Comparison of ENCODE assay signal across 11 cellular contexts in the genomic region with DNA sequence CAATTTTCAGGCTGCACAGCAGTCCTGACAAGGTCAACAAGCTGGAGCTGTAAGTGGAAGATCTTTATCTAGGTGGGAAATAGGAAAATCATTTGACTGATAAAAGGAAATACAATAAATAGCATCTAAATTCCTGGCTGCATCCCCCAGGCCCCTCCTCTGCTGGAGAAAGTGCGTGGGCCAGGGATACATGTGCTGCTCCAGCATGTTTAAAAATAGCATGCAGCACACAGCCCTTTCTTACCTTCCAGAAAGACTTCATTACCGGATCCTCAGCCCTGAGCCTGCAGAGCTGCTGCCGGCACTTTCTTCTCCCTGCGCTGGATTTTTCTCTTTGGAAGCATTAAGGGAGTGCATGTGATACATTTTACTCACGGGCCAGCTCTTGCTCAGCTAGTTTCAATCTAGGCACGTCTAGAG.
DNase-seq lines count a peak whose midpoint lies in the region; ATAC-seq and TF ChIP-seq lines count a peak whose summit lies in the region.
"Had no signal": no experiment of that assay in that cellular context is flagged by ENCODE, and none has a peak within 500 bp of the region (broad histone marks: within the 10 kb centered on the region; RNA-seq: fewer than 3 reads in every experiment).

No MANE protein-coding gene starts in this region.

- H3K27ac ChIP-seq in neural progenitor cell (no peak overlapping the region), upper lobe of left lung (peak overlapping the region in 3 of 4 donors; percentile 8 to 87 (median 45))
- H3K27ac ChIP-seq: A549, PC-9 had no signal

- peak; percentile 34 for DNase-seq in NCI-H146 (lab: John Stamatoyannopoulos, UW)
- no peak for DNase-seq in NCI-H146 treated with DMSO at 0.1 percent for 48 hours (lab: John Stamatoyannopoulos, UW; ENCODE audit: unreplicated experiment)
- peak; percentile 78 for DNase-seq in globus pallidus (ENCODE audit: low spot score)
- no peak for DNase-seq in neural progenitor cell (ENCODE audit: low spot score)
- DNase-seq in upper lobe of left lung: no peak
- DNase-seq in NCI-H524 (lab: John Stamatoyannopoulos, UW): no peak
- DNase-seq in T-helper 17 cell: no peak
- DNase-seq in NCI-H1105 treated with DMSO at 0.1 percent for 48 hours (lab: John Stamatoyannopoulos, UW): no peak
- DNase-seq: activated CD4-positive, alpha-beta T cell treated with anti-CD3 and anti-CD28 coated beads for 48 hours had no signal

- H2AFZ ChIP-seq in neural progenitor cell (replicated peaks): no peak overlapping the region
- H2AFZ ChIP-seq: PC-9 had no signal

- H3K4me1 Mint-ChIP-seq in neural progenitor cell (peaks cover 43% of the 10 kb centered on the region), T-helper 17 cell (peaks cover 15% of the 10 kb centered on the region)

- peak overlapping the region; percentile 34 for H3K4me2 ChIP-seq in neural progenitor cell

- peaks cover 9% of the 10 kb centered on the region for H3K27me3 Mint-ChIP-seq in neural progenitor cell (ENCODE audit: insufficient read depth, low read depth)
- H3K27me3 Mint-ChIP-seq in T-helper 17 cell: peaks cover 5% of the 10 kb centered on the region

- H3F3A ChIP-seq in neural progenitor cell (ENCODE audit: low read depth): peaks cover 38% of the 10 kb centered on the region

- H3K4me1 ChIP-seq in neural progenitor cell (peaks cover 47% of the 10 kb centered on the region), upper lobe of left lung (peaks cover 33 to 45% (median 37%) of the 10 kb centered on the region in 4 donors)

- H3K9ac ChIP-seq in neural progenitor cell: no peak overlapping the region

- no peaks in the 10 kb centered on the region for H3K27me3 ChIP-seq in neural progenitor cell
- no peaks in the 10 kb centered on the region for H3K27me3 ChIP-seq in upper lobe of left lung

- H3K36me3 ChIP-seq in neural progenitor cell (no peaks in the 10 kb centered on the region), upper lobe of left lung (no peaks in the 10 kb centered on the region)

- H3K4me3 ChIP-seq in neural progenitor cell (no peak overlapping the region), upper lobe of left lung (no peak overlapping the region)
- H3K4me3 ChIP-seq: A549, PC-9 had no signal

- H3K9me3 ChIP-seq in neural progenitor cell (ENCODE audit: low read depth) (no peaks in the 10 kb centered on the region), upper lobe of left lung (no peaks in the 10 kb centered on the region), T-helper 17 cell (ENCODE audit: control insufficient read depth, low read length, poor library complexity, severe bottlenecking) (no peaks in the 10 kb centered on the region)
- H3K9me3 ChIP-seq: A549 had no signal

- H3K27ac Mint-ChIP-seq in neural progenitor cell: peak overlapping the region; percentile 82
- H3K27ac Mint-ChIP-seq in T-helper 17 cell: no peak overlapping the region

- no peak for TF ChIP-seq CTCF in neural progenitor cell (IDR thresholded peaks at IDR 0.05)
- no peak for TF ChIP-seq CTCF in upper lobe of left lung (IDR thresholded peaks at IDR 0.05)

- H4K20me1 ChIP-seq in neural progenitor cell (ENCODE audit: low read depth): no peaks in the 10 kb centered on the region

- WGBS in upper lobe of left lung, 2 donors: 41 to 50% methylated on average over 6 of the region's 6 CpGs

- no peaks in the 10 kb centered on the region for H3K9me3 Mint-ChIP-seq in neural progenitor cell

- TF ChIP-seq POLR2A in upper lobe of left lung (IDR thresholded peaks at IDR 0.05): no peak

- no peak for TF ChIP-seq EP300 in upper lobe of left lung (IDR thresholded peaks at IDR 0.05)

- H3K4me3 Mint-ChIP-seq in neural progenitor cell: peak overlapping the region; percentile 69
- no peak overlapping the region for H3K4me3 Mint-ChIP-seq in T-helper 17 cell

- H3K36me3 Mint-ChIP-seq in neural progenitor cell (no peaks in the 10 kb centered on the region), T-helper 17 cell (ENCODE audit: low read depth) (peaks cover 11% of the 10 kb centered on the region)

- ATAC-seq in upper lobe of left lung (ENCODE audit: low FRiP score in 2 of 2) (no peak), T-helper 17 cell (no peak)

- no peaks in the 10 kb centered on the region for H3K79me2 ChIP-seq in neural progenitor cell (ENCODE audit: low read depth)

Comparison
In these comparisons a context has a peak if more than half of its experiments do, and no peak if none do; other contexts are left out.
1. DNase-seq: peak in NCI-H146 (single experiment) and globus pallidus (single experiment); none in NCI-H146 treated with DMSO at 0.1 percent for 48 hours (single experiment), neural progenitor cell (single experiment), upper lobe of left lung (0 of 2), NCI-H524 (0 of 2), T-helper 17 cell (0 of 3) and NCI-H1105 treated with DMSO at 0.1 percent for 48 hours (single experiment).